Comparison of ENCODE assay signal across 2 cellular contexts in genomic region chr9:127923046-127923445, GRCh38.
TF ChIP-seq lines count a peak whose summit lies in the region.

No MANE protein-coding gene starts in this region.

TF ChIP-seq in IMR-90, 13 proteins besides CTCF, POLR2A, EP300 and RAD21:
- TF ChIP-seq FOS (IDR thresholded peaks at IDR 0.05; ENCODE audit: low read depth, low read length) = no peak
- TF ChIP-seq BHLHE40 (IDR thresholded peaks at IDR 0.05; ENCODE audit: low read depth, low read length) = no peak
- no peak for TF ChIP-seq USF2 (IDR thresholded peaks at IDR 0.05; ENCODE audit: low read depth, low read length)
- no peak for TF ChIP-seq RCOR1 (IDR thresholded peaks at IDR 0.05; ENCODE audit: insufficient replicate concordance, low read length)
- TF ChIP-seq MXI1 (IDR thresholded peaks at IDR 0.05; ENCODE audit: borderline replicate concordance, low read depth, low read length) = no peak
- no peak for TF ChIP-seq SMC3 (IDR thresholded peaks at IDR 0.05; ENCODE audit: low read depth, low read length)
- TF ChIP-seq ELK1 (IDR thresholded peaks at IDR 0.05; ENCODE audit: borderline replicate concordance, low read depth, low read length) = no peak

TF ChIP-seq in WTC11, 78 proteins besides CTCF, POLR2A, EP300 and RAD21:
- TF ChIP-seq NFYB (CRISPR knock-in tag; conservative IDR thresholded peaks at IDR 0.05; ENCODE audit: low read depth) (peak; percentile 88), FOXJ3 (CRISPR knock-in tag; IDR thresholded peaks at IDR 0.05; ENCODE audit: borderline replicate concordance) (no peak)
